25 cellular contexts compared by ENCODE assay signal in the genomic region with DNA sequence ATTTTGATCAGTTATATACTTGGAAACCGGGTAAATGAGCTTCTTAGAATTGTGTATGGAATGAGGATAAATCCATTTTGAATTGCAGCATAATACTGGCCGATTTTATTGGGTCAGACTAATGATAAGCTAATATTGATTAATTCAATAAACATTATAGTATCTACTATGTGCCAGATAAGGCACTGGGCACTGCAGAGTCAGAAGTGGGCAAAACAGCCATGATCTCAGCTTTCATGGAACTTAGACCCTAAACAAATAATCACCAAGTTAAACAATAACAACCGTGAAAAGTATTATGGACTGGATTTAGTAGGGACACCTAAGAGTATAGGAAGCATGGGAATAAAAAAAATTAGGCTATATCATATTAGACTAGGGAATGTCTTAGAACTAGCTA.
"Had no signal": no experiment of that assay in that cellular context is flagged by ENCODE, and none has a peak within 500 bp of the region (broad histone marks: within the 10 kb centered on the region; RNA-seq: fewer than 3 reads in every experiment).

No MANE protein-coding gene starts in this region.

- H3K36me3 ChIP-seq: heart left ventricle, left lung, ovary, prostate gland, sigmoid colon, tibial nerve, uterus had no signal

- H3K4me2 ChIP-seq: smooth muscle cell had no signal

- ATAC-seq: heart left ventricle; left cardiac atrium; left lung; naive thymus-derived CD4-positive, alpha-beta T cell; right cardiac atrium; stimulated activated memory B cell treated with anti-CD40 and anti-IgM and Interleukin-4, amounts not matched to agents 10 μg/mL and 1 μg/mL and 100 μg/mL, for 72 hours; stimulated activated naive CD8-positive, alpha-beta T cell treated with anti-CD3 and anti-CD28 coated beads, Interleukin-15, amount 100 ng/mL, for 72 hours had no signal

- H3K27ac ChIP-seq: heart left ventricle, left lung, ovary, prostate gland, sigmoid colon, tibial nerve, uterus had no signal

- H3K4me3 ChIP-seq: heart left ventricle, left lung, lung, ovary, prostate gland, sigmoid colon, smooth muscle cell, tibial nerve, uterus had no signal

- H3K4me1 ChIP-seq: heart left ventricle, left lung, prostate gland, sigmoid colon, tibial nerve, uterus had no signal

- FAIRE-seq: keratinocyte had no signal

- H3K27me3 ChIP-seq: heart left ventricle, left lung, ovary, sigmoid colon, tibial nerve, uterus had no signal

- H3K9me3 ChIP-seq: left lung, ovary, prostate gland, sigmoid colon, tibial nerve, uterus had no signal

- DNase-seq: heart left ventricle; kidney glomerular epithelial cell; left cardiac atrium; left lung; mesendoderm; naive thymus-derived CD4-positive, alpha-beta T cell; ovary; posterior cingulate gyrus; retina; right cardiac atrium; sigmoid colon; stimulated activated CD4-positive, alpha-beta T cell treated with anti-CD3 and anti-CD28 coated beads, Interleukin-1b, Interleukin-23, amount 100 ng/mL, for 48 hours; stimulated activated CD4-positive, alpha-beta T cell treated with anti-CD3 and anti-CD28 coated beads, Interleukin-2, amount 100 ng/mL, for 48 hours; stimulated activated CD4-positive, alpha-beta T cell treated with anti-CD3 and anti-CD28 coated beads, Interleukin-4, amount 100 ng/mL, for 4 hours; stimulated activated CD8-positive, alpha-beta memory T cell treated with anti-CD3 and anti-CD28 coated beads, Interleukin-4, amount 100 ng/mL, for 48 hours; stimulated activated naive CD4-positive, alpha-beta T cell treated with Interleukin-2 at 50 U/mL for 16 hours; stimulated activated naive CD8-positive, alpha-beta T cell treated with anti-CD3 and anti-CD28 coated beads, Interleukin-15, amount 100 ng/mL, for 72 hours; substantia nigra; uterus had no signal
